In genomic region chr10:61355211-61355610, GRCh38 we compare ENCODE assay signal across 35 cellular contexts.
"Had no signal": no experiment of that assay in that cellular context is flagged by ENCODE, and none has a peak within 500 bp of the region (broad histone marks: within the 10 kb centered on the region; RNA-seq: fewer than 3 reads in every experiment).

No MANE protein-coding gene starts in this region.

- DNase-seq: Karpas-422, Kasumi-1, KBM-7, KG1, MG63, MM.1S, MV-4-11, NCI-H1048, NCI-H1092, NCI-H1092 treated with DMSO at 0.1 percent for 48 hours, NCI-H1105, NCI-H1105 treated with DMSO at 0.1 percent for 48 hours, NCI-H1417, NCI-H1417 treated with DMSO at 0.1 percent for 48 hours, NCI-H146, NCI-H1694, NCI-H1694 treated with DMSO at 0.1 percent for 48 hours, NCI-H187, NCI-H187 treated with DMSO at 0.1 percent for 48 hours, NCI-H1930, NCI-H2029, NCI-H2029 treated with DMSO at 0.1 percent for 48 hours, NCI-H2081, NCI-H2081 treated with DMSO at 0.1 percent for 48 hours, NCI-H2107, NCI-H2227 treated with DMSO at 0.1 percent for 48 hours, NCI-H226, NCI-H345, NCI-H446, NCI-H446 treated with DMSO at 0.1 percent for 48 hours, NCI-H510A, NCI-H510A treated with DMSO at 0.1 percent for 48 hours, NCI-H524, NCI-H524 treated with DMSO at 0.1 percent for 48 hours had no signal

- H3K36me3 ChIP-seq: MG63 had no signal

- H3K27me3 ChIP-seq: MG63 had no signal

- H3K4me2 ChIP-seq: KMS-11 had no signal

- H3K4me3 ChIP-seq: MG63 had no signal

- H3K9ac ChIP-seq: KMS-11 had no signal

- H3K27ac ChIP-seq: KMS-11 had no signal

- H3K9me3 ChIP-seq: MG63 had no signal
